In genomic region chr18:55400590-55401274, GRCh38 we compare ENCODE assay signal across 14 cellular contexts.
DNase-seq lines count a peak whose midpoint lies in the region; ATAC-seq and TF ChIP-seq lines count a peak whose summit lies in the region.
"Had no signal": no experiment of that assay in that cellular context is flagged by ENCODE, and none has a peak within 500 bp of the region (broad histone marks: within the 10 kb centered on the region; RNA-seq: fewer than 3 reads in every experiment).

No MANE protein-coding gene starts in this region.

- H2BK20ac ChIP-seq in H9 (ENCODE audit: low read depth, low read length, poor library complexity, severe bottlenecking): no peak overlapping the region

- no peak overlapping the region for H3K9ac ChIP-seq in H9 (ENCODE audit: extremely low read depth, insufficient read length, low read length)

- TF ChIP-seq EP300 in stomach (IDR thresholded peaks at IDR 0.05): no peak

- H3K4me1 Mint-ChIP-seq in H9: peaks cover 75 to 80% of the 10 kb centered on the region in 2 experiments

- in situ Hi-C loops in ACHN (cut with HindIII; ENCODE audit: low pct_ligation_motif_present, low pct_unique_long_range_greater_than_20kb, low sequenced_read_pairs): no loop called here
- in situ Hi-C loops in GM13976 (cut with MboI; ENCODE audit: low sequenced_read_pairs, unreplicated experiment): loop anchor here (10.0 to 25.0 kb wide), 2 partner anchors 387 to 1174 kb away; no protein-coding TSS in a partner anchor

- DNase-seq in H9 (no peak), cardiac fibroblast (ENCODE audit: low read depth in 2 of 2) (peak; percentile 37 to 48), lower lobe of right lung (no peak), stomach (no peak), DMS53 (lab: John Stamatoyannopoulos, UW) (no peak), NCI-H2171 treated with DMSO at 0.1 percent for 48 hours (lab: John Stamatoyannopoulos, UW) (no peak), ACHN (no peak), GM13976 (ENCODE audit: low spot score) (no peak)
- DNase-seq: activated B cell treated with CpG ODN at 0.5 μM for 24 hours; Calu3; foreskin melanocyte; naive thymus-derived CD8-positive, alpha-beta T cell; NCI-H1092 had no signal

- H4K20me1 ChIP-seq in H9 (ENCODE audit: control insufficient read depth, insufficient read depth, insufficient read length): no peaks in the 10 kb centered on the region

- H3K23me2 ChIP-seq in H9 (ENCODE audit: insufficient read length, low read depth, low read length, poor library complexity, severe bottlenecking): no peaks in the 10 kb centered on the region

- H3K79me1 ChIP-seq in H9 (ENCODE audit: insufficient read depth, low read depth, low read length, poor library complexity, severe bottlenecking): peaks cover 5% of the 10 kb centered on the region

- no peak overlapping the region for H3K14ac ChIP-seq in H9 (ENCODE audit: insufficient read depth, low read length)

- H3K27ac ChIP-seq in H9 (ENCODE audit: insufficient read length, low read depth, low read length) (peak overlapping the region; percentile 93), lower lobe of right lung (peak overlapping the region; percentile 57), stomach (peak overlapping the region in 4 of 5 donors; percentile 64 to 78 (median 74))

- H2BK15ac ChIP-seq in H9 (ENCODE audit: low read depth, low read length): no peak overlapping the region

- H3K9me3 Mint-ChIP-seq in H9: no peaks in the 10 kb centered on the region
- H3K9me3 Mint-ChIP-seq: activated B cell treated with CpG ODN at 0.5 μM for 24 hours; naive thymus-derived CD8-positive, alpha-beta T cell had no signal

- H3K18ac ChIP-seq in H9 (ENCODE audit: insufficient read length, low read depth, low read length): no peak overlapping the region

- no peak for TF ChIP-seq POLR2A in stomach (IDR thresholded peaks at IDR 0.05)

- H3K4me3 Mint-ChIP-seq in H9: no peak overlapping the region
- H3K4me3 Mint-ChIP-seq: activated B cell treated with CpG ODN at 0.5 μM for 24 hours; activated naive CD8-positive, alpha-beta T cell; naive thymus-derived CD8-positive, alpha-beta T cell had no signal

- no peak overlapping the region for H3K23ac ChIP-seq in H9 (ENCODE audit: insufficient read length, low read depth, low read length)

- intact Hi-C loops in lower lobe of right lung (cut with DNase I) (no loop called here), stomach (cut with DNase I; ENCODE audit: low total_unique reads) (no loop called here)

- peaks cover 0 to 4% (median 2%) of the 10 kb centered on the region in 3 experiments; a peak in 2 of 7 replicates for H3K36me3 Mint-ChIP-seq in H9 (ENCODE audit: insufficient read depth in 1 of 3, low read depth in 3 of 3)
- H3K36me3 Mint-ChIP-seq: activated naive CD8-positive, alpha-beta T cell; naive thymus-derived CD8-positive, alpha-beta T cell had no signal

- no peak overlapping the region for H2AFZ ChIP-seq in H9 (ENCODE audit: low read length)

- no peak overlapping the region for H3K4me2 ChIP-seq in H9 (ENCODE audit: insufficient read depth, insufficient read length, low read length)

- H3T11ph ChIP-seq in H9 (ENCODE audit: low read length): no peak overlapping the region

- no CpG with 5 or more reads among the region's 7 CpGs for WGBS in H9 (ENCODE audit: extremely low coverage, insufficient read length, low lambda C conversion rate)
- 68 to 83% (median 69%) methylated on average over 7 of the region's 7 CpGs for WGBS in stomach, 5 donors

- no peak overlapping the region for H3K4ac ChIP-seq in H9 (ENCODE audit: low read depth, low read length)

- peak overlapping the region; percentile 33 to 55 for H3K4me3 ChIP-seq in cardiac fibroblast (replicated peaks in 1 of 2; ENCODE audit: low read depth in 2 of 2, low read length in 2 of 2)
- peak overlapping the region; percentile 36 for H3K4me3 ChIP-seq in lower lobe of right lung
- peak overlapping the region; percentile 16 to 32 (median 28) for H3K4me3 ChIP-seq in stomach

- no peak for ATAC-seq in lower lobe of right lung
- ATAC-seq: naive thymus-derived CD8-positive, alpha-beta T cell had no signal

- H3K79me2 ChIP-seq in H9 (ENCODE audit: insufficient read depth, low read length): 0 out of 2 replicates have a peak, but pooled peaks cover 3% of the 10 kb centered on the region

- H3K4me1 ChIP-seq in H9 (ENCODE audit: insufficient read depth, low read length) (peaks cover 10% of the 10 kb centered on the region), lower lobe of right lung (peaks cover 28% of the 10 kb centered on the region), stomach (peaks cover 0 to 22% (median 10%) of the 10 kb centered on the region in 4 donors)

- H3K27ac Mint-ChIP-seq in H9: peak overlapping the region; percentile 74 to 97 (median 91)
- H3K27ac Mint-ChIP-seq: activated B cell treated with CpG ODN at 0.5 μM for 24 hours; activated naive CD8-positive, alpha-beta T cell; naive thymus-derived CD8-positive, alpha-beta T cell had no signal

- H4K5ac ChIP-seq in H9 (ENCODE audit: insufficient read length, low read depth, low read length): no peak overlapping the region

- H3K36me3 ChIP-seq in lower lobe of right lung: no peaks in the 10 kb centered on the region
- H3K36me3 ChIP-seq in stomach: no peaks in the 10 kb centered on the region

- TF ChIP-seq CTCF in H9 (conservative IDR thresholded peaks at IDR 0.05): no peak
- TF ChIP-seq CTCF in cardiac fibroblast (IDR thresholded peaks at IDR 0.05; ENCODE audit: low read depth, low read length): no peak
- no peak for TF ChIP-seq CTCF in lower lobe of right lung (IDR thresholded peaks at IDR 0.05)
- TF ChIP-seq CTCF in stomach (IDR thresholded peaks at IDR 0.05): no peak
- TF ChIP-seq CTCF in GM13976 (IDR thresholded peaks at IDR 0.05; ENCODE audit: borderline replicate concordance, control extremely low read depth, extremely low read depth, insufficient read depth, missing control alignments): no peak

- H4K8ac ChIP-seq in H9 (replicated peaks; ENCODE audit: insufficient read length, low read depth, low read length): no peak overlapping the region

- no peak overlapping the region for H2BK12ac ChIP-seq in H9 (ENCODE audit: insufficient read length, low read depth, low read length)

- no peak overlapping the region for H2BK5ac ChIP-seq in H9 (ENCODE audit: insufficient read length, low read length)

- H3K27me3 Mint-ChIP-seq in H9 (ENCODE audit: low read depth): no peaks in the 10 kb centered on the region; the same call in 1 of the 2 replicates
- H3K27me3 Mint-ChIP-seq: activated B cell treated with CpG ODN at 0.5 μM for 24 hours; activated naive CD8-positive, alpha-beta T cell had no signal

- H3K9me3 ChIP-seq in H9 (ENCODE audit: control insufficient read depth, low read depth, low read length) (no peaks in the 10 kb centered on the region), lower lobe of right lung (no peaks in the 10 kb centered on the region), stomach (no peaks in the 10 kb centered on the region)

- H3K27me3 ChIP-seq in H9 (ENCODE audit: insufficient read depth, low read length): no peaks in the 10 kb centered on the region
- H3K27me3 ChIP-seq in lower lobe of right lung (ENCODE audit: low read depth): no peaks in the 10 kb centered on the region
- H3K27me3 ChIP-seq in stomach: no peaks in the 10 kb centered on the region

- H4K91ac ChIP-seq in H9 (ENCODE audit: insufficient read length, low read depth, low read length): no peak overlapping the region

- peak overlapping the region; percentile 6 for H2AK5ac ChIP-seq in H9 (ENCODE audit: insufficient read length, low read length)

- H3K56ac ChIP-seq in H9 (ENCODE audit: insufficient read length, low read depth, low read length): no peak overlapping the region

- H2BK120ac ChIP-seq in H9 (ENCODE audit: low read depth, low read length, poor library complexity, severe bottlenecking): no peak overlapping the region

Comparison
In these comparisons a context has a peak if more than half of its experiments do, and no peak if none do; other contexts are left out.
1. DNase-seq: peak in cardiac fibroblast (2 of 2); none in H9 (single experiment), lower lobe of right lung (single experiment), stomach (single experiment), DMS53 (single experiment), NCI-H2171 treated with DMSO at 0.1 percent for 48 hours (single experiment), ACHN (single experiment) and GM13976 (single experiment).
2. Peak in every context shown above with its lines, with median percentiles within 50 percentile points of each other: H3K27ac ChIP-seq and H3K4me3 ChIP-seq.